Comparison of ENCODE assay signal across 8 cellular contexts in genomic region chr15:42921049-42921731, GRCh38. TPM values are rescaled to one million over a fixed set of nuclear protein-coding genes. Genes with fewer than 3 reads are reported as not detected.
A peak's percentile ranks its signal among the peaks of the same experiment; 100 is the strongest.
DNase-seq lines count a peak whose midpoint lies in the region; ATAC-seq and TF ChIP-seq lines count a peak whose summit lies in the region.

No MANE protein-coding gene starts in this region.

- H3K27me3 ChIP-seq in HUES48 (ENCODE audit: control insufficient read depth, insufficient read depth, low read length) (peaks cover 6% of the 10 kb centered on the region), muscle layer of colon (ENCODE audit: control insufficient read depth in 1 of 2, insufficient read depth in 2 of 2, low read length in 2 of 2) (no peaks in the 10 kb centered on the region)

- H3K9me3 ChIP-seq in HUES48 (ENCODE audit: control insufficient read depth, insufficient read depth, low read length) (no peaks in the 10 kb centered on the region), muscle layer of colon (ENCODE audit: low read length) (no peaks in the 10 kb centered on the region)

- CTCF ChIA-PET in Calu3 (lab: Charles Lee): no interaction called here
- CTCF ChIA-PET in activated CD4-positive, alpha-beta memory T cell treated with anti-CD3 and anti-CD28 coated beads, Interleukin-2, amount 10 ng/mL, durations not matched to agents 7 days and 5 days (lab: Charles Lee): interaction anchor here (0.6 to 1.4 kb wide), 3 partner anchors 20 to 283 kb away, joined by 3 to 4 read pairs (median 3); no protein-coding TSS in a partner anchor

- H3K36me3 ChIP-seq in HUES48 (ENCODE audit: control insufficient read depth, insufficient read depth, low read length) (no peaks in the 10 kb centered on the region), muscle layer of colon (ENCODE audit: insufficient read depth, low read length) (no peaks in the 10 kb centered on the region)

- TF ChIP-seq CTCF in Calu3 (IDR thresholded peaks at IDR 0.05; ENCODE audit: unreplicated experiment) (no peak), endothelial cell (IDR thresholded peaks at IDR 0.05; ENCODE audit: unreplicated experiment) (no peak)

- peaks cover 16% of the 10 kb centered on the region for H3K36me3 Mint-ChIP-seq in Calu3 (ENCODE audit: insufficient read depth, unreplicated experiment)
- H3K36me3 Mint-ChIP-seq in activated CD4-positive, alpha-beta memory T cell treated with anti-CD3 and anti-CD28 coated beads, Interleukin-2, amount 10 ng/mL, durations not matched to agents 7 days and 5 days (ENCODE audit: low read depth): peaks cover 8% of the 10 kb centered on the region
- H3K36me3 Mint-ChIP-seq in endothelial cell (ENCODE audit: low read depth, unreplicated experiment): no peaks in the 10 kb centered on the region

- no TSS peak for BruUV-seq in Calu3 (replicated peaks; lab: Mats Ljungman, UMichigan)

- H3K27me3 Mint-ChIP-seq in Calu3 (ENCODE audit: unreplicated experiment) (no peaks in the 10 kb centered on the region), endothelial cell (ENCODE audit: unreplicated experiment) (no peaks in the 10 kb centered on the region)
- H3K27me3 Mint-ChIP-seq in activated CD4-positive, alpha-beta memory T cell treated with anti-CD3 and anti-CD28 coated beads, Interleukin-2, amount 10 ng/mL, durations not matched to agents 7 days and 5 days: no peaks in the 10 kb centered on the region
- H3K27me3 Mint-ChIP-seq in stimulated activated naive CD8-positive, alpha-beta T cell treated with anti-CD3 and anti-CD28 coated beads, Interleukin-15, amount 100 ng/mL, for 72 hours: no peaks in the 10 kb centered on the region

- intact Hi-C loops in Calu3 (cut with micrococcal nuclease; ENCODE audit: unreplicated experiment): no loop called here

- H3K4me3 ChIP-seq in HUES48 (ENCODE audit: low read depth, low read length) (peak overlapping the region; percentile 94), muscle layer of colon (ENCODE audit: low read depth in 1 of 2, low read length in 2 of 2) (peak overlapping the region; percentile 89 to 90)

- POLR2A ChIA-PET in activated CD4-positive, alpha-beta memory T cell treated with anti-CD3 and anti-CD28 coated beads, Interleukin-2, amount 10 ng/mL, durations not matched to agents 7 days and 5 days (lab: Charles Lee): interaction anchor here (1.2 to 2.6 kb wide), 2 partner anchors 183 to 241 kb away, joined by 3 to 10 read pairs; partner anchors contain the start of gene CDAN1

- peak overlapping the region; percentile 58 for H3K27ac Mint-ChIP-seq in Calu3 (ENCODE audit: unreplicated experiment)
- peak overlapping the region; percentile 83 for H3K27ac Mint-ChIP-seq in activated CD4-positive, alpha-beta memory T cell treated with anti-CD3 and anti-CD28 coated beads, Interleukin-2, amount 10 ng/mL, durations not matched to agents 7 days and 5 days
- no peak overlapping the region for H3K27ac Mint-ChIP-seq in endothelial cell (ENCODE audit: unreplicated experiment)
- peak overlapping the region; percentile 87 to 96 for H3K27ac Mint-ChIP-seq in stimulated activated naive CD8-positive, alpha-beta T cell treated with anti-CD3 and anti-CD28 coated beads, Interleukin-15, amount 100 ng/mL, for 72 hours

- H3K27ac ChIP-seq in HUES48 (ENCODE audit: low read depth, low read length) (no peak overlapping the region), muscle layer of colon (ENCODE audit: low read depth, low read length) (peak overlapping the region; percentile 76)

- H3K9me3 Mint-ChIP-seq in Calu3 (ENCODE audit: low read depth, unreplicated experiment) (no peaks in the 10 kb centered on the region), endothelial cell (ENCODE audit: unreplicated experiment) (no peaks in the 10 kb centered on the region)
- H3K9me3 Mint-ChIP-seq in activated CD4-positive, alpha-beta memory T cell treated with anti-CD3 and anti-CD28 coated beads, Interleukin-2, amount 10 ng/mL, durations not matched to agents 7 days and 5 days: no peaks in the 10 kb centered on the region
- H3K9me3 Mint-ChIP-seq in stimulated activated naive CD8-positive, alpha-beta T cell treated with anti-CD3 and anti-CD28 coated beads, Interleukin-15, amount 100 ng/mL, for 72 hours: no peaks in the 10 kb centered on the region

- DNase-seq in Calu3 (no peak), endothelial cell (ENCODE audit: low spot score) (peak; percentile 11), NCI-H226 (no peak)
- peak; percentile 59 for DNase-seq in activated CD4-positive, alpha-beta memory T cell treated with anti-CD3 and anti-CD28 coated beads, Interleukin-2, amount 10 ng/mL, durations not matched to agents 7 days and 5 days
- DNase-seq in stimulated activated naive CD8-positive, alpha-beta T cell treated with anti-CD3 and anti-CD28 coated beads, Interleukin-15, amount 100 ng/mL, for 72 hours: peak; percentile 46 to 47

- H3K9ac ChIP-seq in HUES48 (ENCODE audit: low read depth, low read length): no peak overlapping the region
- peak overlapping the region; percentile 45 for H3K9ac ChIP-seq in muscle layer of colon (ENCODE audit: low read length)

- ATAC-seq in stimulated activated naive CD8-positive, alpha-beta T cell treated with anti-CD3 and anti-CD28 coated beads, Interleukin-15, amount 100 ng/mL, for 72 hours: peak; percentile 43
- ATAC-seq in HG03045 (IDR thresholded peaks at IDR 0.05; ENCODE audit: unreplicated experiment): no peak

- H3K4me3 Mint-ChIP-seq in Calu3 (ENCODE audit: low read depth, unreplicated experiment): peak overlapping the region; percentile 89
- peak overlapping the region; percentile 92 for H3K4me3 Mint-ChIP-seq in activated CD4-positive, alpha-beta memory T cell treated with anti-CD3 and anti-CD28 coated beads, Interleukin-2, amount 10 ng/mL, durations not matched to agents 7 days and 5 days
- peak overlapping the region; percentile 96 for H3K4me3 Mint-ChIP-seq in endothelial cell (ENCODE audit: unreplicated experiment)
- H3K4me3 Mint-ChIP-seq in stimulated activated naive CD8-positive, alpha-beta T cell treated with anti-CD3 and anti-CD28 coated beads, Interleukin-15, amount 100 ng/mL, for 72 hours: peak overlapping the region; percentile 97 to 99

- H3K4me1 ChIP-seq in HUES48 (ENCODE audit: control insufficient read depth, insufficient read depth, low read length): peaks cover 13% of the 10 kb centered on the region; the same call in 1 of the 2 replicates
- peaks cover 8% of the 10 kb centered on the region for H3K4me1 ChIP-seq in muscle layer of colon (ENCODE audit: insufficient read depth, low read length)

- H3K4me1 Mint-ChIP-seq in Calu3 (ENCODE audit: low read depth, unreplicated experiment): no peaks in the 10 kb centered on the region
- peaks cover 31% of the 10 kb centered on the region for H3K4me1 Mint-ChIP-seq in activated CD4-positive, alpha-beta memory T cell treated with anti-CD3 and anti-CD28 coated beads, Interleukin-2, amount 10 ng/mL, durations not matched to agents 7 days and 5 days
- H3K4me1 Mint-ChIP-seq in endothelial cell (ENCODE audit: unreplicated experiment): peaks cover 16% of the 10 kb centered on the region
- H3K4me1 Mint-ChIP-seq in stimulated activated naive CD8-positive, alpha-beta T cell treated with anti-CD3 and anti-CD28 coated beads, Interleukin-15, amount 100 ng/mL, for 72 hours: peaks cover 31% of the 10 kb centered on the region

RNA-seq across cellular contexts. Expression of gene TTBK2, which starts 0.6 kb away (rescaled TPM):
- 5.3 TPM in 2 replicates for total RNA-seq in Calu3 (2022)
- 10 to 100 TPM; 14.6 to 18.6 TPM for total RNA-seq in activated CD4-positive, alpha-beta memory T cell treated with anti-CD3 and anti-CD28 coated beads, Interleukin-2, amount 10 ng/mL, durations not matched to agents 7 days and 5 days
- 14.1 TPM for total RNA-seq in endothelial cell (ENCODE audit: unreplicated experiment)

Comparison
In these comparisons a context has a peak if more than half of its experiments do, and no peak if none do; other contexts are left out.
1. DNase-seq: peak in activated CD4-positive, alpha-beta memory T cell treated with anti-CD3 and anti-CD28 coated beads, Interleukin-2, amount 10 ng/mL, durations not matched to agents 7 days and 5 days (single experiment), endothelial cell (single experiment) and stimulated activated naive CD8-positive, alpha-beta T cell treated with anti-CD3 and anti-CD28 coated beads, Interleukin-15, amount 100 ng/mL, for 72 hours (2 of 2); none in Calu3 (single experiment) and NCI-H226 (single experiment).
2. Peak in every context shown above with its lines, with median percentiles within 50 percentile points of each other: H3K4me3 Mint-ChIP-seq.